In genomic region chr2:150162241-150162942, GRCh38 we compare ENCODE assay signal across 16 cellular contexts.
DNase-seq lines count a peak whose midpoint lies in the region; ATAC-seq, FAIRE-seq and TF ChIP-seq lines count a peak whose summit lies in the region.
"Had no signal": no experiment of that assay in that cellular context is flagged by ENCODE, and none has a peak within 500 bp of the region (broad histone marks: within the 10 kb centered on the region; RNA-seq: fewer than 3 reads in every experiment).

No MANE protein-coding gene starts in this region.

- no peak for TF ChIP-seq RAD21 in A549 (conservative IDR thresholded peaks at IDR 0.05 in 1 of 2, IDR thresholded peaks at IDR 0.05 in 1 of 2)

- no peak for TF ChIP-seq POLR2A in A549 (IDR thresholded peaks at IDR 0.05; ENCODE audit: low read length)
- no peak for TF ChIP-seq POLR2A in right lobe of liver (IDR thresholded peaks at IDR 0.05)

- intact Hi-C loops in right lobe of liver (cut with DNase I) = no loop called here

- DNase-seq in A549 (ENCODE audit: low read depth in 1 of 2, low spot score in 1 of 2) (no peak), SK-N-MC (ENCODE audit: low read depth, low spot score) (no peak), fibroblast of pulmonary artery (ENCODE audit: low read depth) (peak; percentile 51), right lobe of liver (no peak), iPS-NIHi7 (ENCODE audit: extremely low spot score) (no peak)
- DNase-seq in activated T-cell treated with anti-CD3 and anti-CD28 coated beads, Interleukin-2, amount 50 U/mL, for 1 hour = no peak
- DNase-seq: IMR-90, NCI-H1436 treated with DMSO at 0.1 percent for 48 hours, NCI-H2081 treated with DMSO at 0.1 percent for 48 hours, NCI-H345, NCI-H526, T-helper 1 cell had no signal

- ATAC-seq in A549 (no peak), right lobe of liver (no peak)
- ATAC-seq: Right ventricle myocardium inferior had no signal

- no peak overlapping the region for H3K4me2 ChIP-seq in A549

- H3K4me3 ChIP-seq in A549 (no peak overlapping the region), HEK293 (ENCODE audit: low read depth, low read length) (no peak overlapping the region), SK-N-MC (peak overlapping the region; percentile 3; the same call in 1 of the 2 replicates), fibroblast of pulmonary artery (replicated peaks; ENCODE audit: low read depth, low read length) (no peak overlapping the region), right lobe of liver (no peak overlapping the region)
- H3K4me3 ChIP-seq: HAP-1 had no signal

- no peak for TF ChIP-seq EP300 in A549 (IDR thresholded peaks at IDR 0.05)

- peaks cover 27% of the 10 kb centered on the region for H3K4me1 ChIP-seq in A549
- no peaks in the 10 kb centered on the region; the same call in 1 of the 2 replicates for H3K4me1 ChIP-seq in HEK293 (ENCODE audit: control insufficient read depth, insufficient read depth, low read length)
- peaks cover 0 to 10% (median 5%) of the 10 kb centered on the region in 4 donors for H3K4me1 ChIP-seq in right lobe of liver
- H3K4me1 ChIP-seq: HAP-1 had no signal

- CTCF ChIA-PET in A549 (lab: Yijun Ruan, JAX) (no interaction called here), HEK293 (lab: Yijun Ruan, JAX) (interaction anchor here (0.6 to 0.8 kb wide), 2 partner anchors 301 to 363 kb away, joined by 3 read pairs; no protein-coding TSS in a partner anchor)

- H3K9me3 ChIP-seq in A549 (0 out of 3 replicates have a peak, but pooled peaks cover 8% of the 10 kb centered on the region), HEK293 (ENCODE audit: control insufficient read depth, insufficient read depth, low read depth, low read length) (no peaks in the 10 kb centered on the region), SK-N-MC (ENCODE audit: low read depth, low read length) (no peaks in the 10 kb centered on the region), right lobe of liver (no peaks in the 10 kb centered on the region)
- H3K9me3 ChIP-seq: HAP-1 had no signal

- 82% methylated on average over 6 of the region's 6 CpGs for WGBS in A549 (ENCODE audit: missing lambda C conversion rate)
- WGBS in right lobe of liver (ENCODE audit: insufficient coverage, low coverage, low lambda C conversion rate, missing lambda C conversion rate) = 85% methylated on average over 6 of the region's 6 CpGs

- H3K9ac ChIP-seq in SK-N-MC (ENCODE audit: insufficient read length) = no peak overlapping the region

- no peak for FAIRE-seq in A549 (lab: Jason Lieb, UNC)

- H3K36me3 ChIP-seq in HEK293 (ENCODE audit: control insufficient read depth in 2 of 2, insufficient read depth in 1 of 2, low read length in 2 of 2) (no peaks in the 10 kb centered on the region), SK-N-MC (ENCODE audit: insufficient read depth, low read length) (no peaks in the 10 kb centered on the region), right lobe of liver (no peaks in the 10 kb centered on the region)
- H3K36me3 ChIP-seq: HAP-1 had no signal

- H3K27ac ChIP-seq in A549 (peak overlapping the region; percentile 44 to 60; a peak in 5 of 6 replicates), HEK293 (ENCODE audit: extremely low read depth, low read depth, low read length) (no peak overlapping the region), SK-N-MC (no peak overlapping the region), right lobe of liver (no peak overlapping the region)
- H3K27ac ChIP-seq: C4-2B had no signal

- no peaks in the 10 kb centered on the region for H3K27me3 ChIP-seq in right lobe of liver

- POLR2A ChIA-PET in A549 (lab: Yijun Ruan, JAX) = no interaction called here
- POLR2A ChIA-PET in HEK293 (lab: Yijun Ruan, JAX) = interaction anchor here (0.5 kb wide), 1 partner anchor 29 kb away, joined by 3 read pairs; no protein-coding TSS in a partner anchor

- TF ChIP-seq CTCF in A549 (IDR thresholded peaks at IDR 0.05) = no peak
- TF ChIP-seq CTCF in HEK293 (tag by site-specific recombination; IDR thresholded peaks at IDR 0.05) = no peak
- TF ChIP-seq CTCF in fibroblast of pulmonary artery (IDR thresholded peaks at IDR 0.05; ENCODE audit: low read length, missing control alignments) = no peak
- TF ChIP-seq CTCF in right lobe of liver (IDR thresholded peaks at IDR 0.05) = no peak

TF ChIP-seq in A549, 52 proteins besides CTCF, POLR2A, EP300 and RAD21:
- no peak for TF ChIP-seq HOXB5 (CRISPR knock-in tag; IDR thresholded peaks at IDR 0.05)
- TF ChIP-seq FOXS1 (CRISPR knock-in tag; IDR thresholded peaks at IDR 0.05) = no peak
- no peak for TF ChIP-seq HEYL (CRISPR knock-in tag; IDR thresholded peaks at IDR 0.05)
- TF ChIP-seq JUNB (IDR thresholded peaks at IDR 0.05) = no peak
- TF ChIP-seq EHF (CRISPR knock-in tag; IDR thresholded peaks at IDR 0.05) = no peak
- no peak for TF ChIP-seq GATA3 (IDR thresholded peaks at IDR 0.05; ENCODE audit: borderline replicate concordance)
- no peak for TF ChIP-seq NFE2L2 (conservative IDR thresholded peaks at IDR 0.05; ENCODE audit: low read length)
- TF ChIP-seq, protein P1, sequence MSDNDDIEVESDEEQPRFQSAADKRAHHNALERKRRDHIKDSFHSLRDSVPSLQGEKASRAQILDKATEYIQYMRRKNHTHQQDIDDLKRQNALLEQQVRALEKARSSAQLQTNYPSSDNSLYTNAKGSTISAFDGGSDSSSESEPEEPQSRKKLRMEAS (IDR thresholded peaks at IDR 0.05) = no peak
- no peak for TF ChIP-seq NPAS2 (CRISPR knock-in tag; IDR thresholded peaks at IDR 0.05; ENCODE audit: borderline replicate concordance)
- TF ChIP-seq HDAC2 (IDR thresholded peaks at IDR 0.05) = no peak
- no peak for TF ChIP-seq KDM5A (IDR thresholded peaks at IDR 0.05)
- TF ChIP-seq CHD4 (IDR thresholded peaks at IDR 0.05; ENCODE audit: borderline replicate concordance) = no peak
- no peak for TF ChIP-seq POLR2AphosphoS2 (conservative IDR thresholded peaks at IDR 0.05; ENCODE audit: low read length)
- no peak for TF ChIP-seq FOSB (CRISPR knock-in tag; IDR thresholded peaks at IDR 0.05)
- TF ChIP-seq JUN (IDR thresholded peaks at IDR 0.05) = no peak
- no peak for TF ChIP-seq RARB (CRISPR knock-in tag; IDR thresholded peaks at IDR 0.05)
- TF ChIP-seq CHD2 (IDR thresholded peaks at IDR 0.05; ENCODE audit: low read length, partially characterized antibody) = no peak
- TF ChIP-seq TFCP2L1 (CRISPR knock-in tag; IDR thresholded peaks at IDR 0.05) = no peak
- TF ChIP-seq ZC3H11A (IDR thresholded peaks at IDR 0.05) = no peak

TF ChIP-seq in HEK293, 187 proteins besides CTCF, POLR2A, EP300 and RAD21:
- TF ChIP-seq ZNF514 (tag by site-specific recombination; IDR thresholded peaks at IDR 0.05) (no peak), ZNF146 (tag by site-specific recombination; IDR thresholded peaks at IDR 0.05) (no peak), ZNF239 (tag by site-specific recombination; IDR thresholded peaks at IDR 0.05) (no peak), TRIM28 (IDR thresholded peaks at IDR 0.05; ENCODE audit: borderline replicate concordance, low read length) (no peak), ZNF660 (tag by site-specific recombination; IDR thresholded peaks at IDR 0.05) (0 out of 2 replicates have a peak, but pooled peaks have one; percentile 19)

Comparison
In these comparisons a context has a peak if more than half of its experiments do, and no peak if none do; other contexts are left out.
1. H3K27ac ChIP-seq: peak in A549 (2 of 2); none in HEK293 (single experiment), SK-N-MC (single experiment) and right lobe of liver (0 of 3).